Comparison of ENCODE assay signal across 8 cellular contexts in genomic region chr12:54033106-54033979, GRCh38. TPM values are rescaled to one million over a fixed set of nuclear protein-coding genes. Genes with fewer than 3 reads are reported as not detected.
DNase-seq lines count a peak whose midpoint lies in the region; ATAC-seq lines count a peak whose summit lies in the region.

No MANE protein-coding gene starts in this region.

- peaks cover 0 to 1% of the 10 kb centered on the region in 2 donors for H3K36me3 Mint-ChIP-seq in stimulated activated naive B cell treated with anti-CD40 and anti-IgM and Interleukin-4, amounts not matched to agents 10 μg/mL and 1 μg/mL and 100 μg/mL, for 72 hours

- peak in 1 of 2 donors; percentile 22 for ATAC-seq in stimulated activated naive B cell treated with anti-CD40 and anti-IgM and Interleukin-4, amounts not matched to agents 10 μg/mL and 1 μg/mL and 100 μg/mL, for 72 hours (replicated peaks)

- peaks cover 82 to 92% of the 10 kb centered on the region in 2 donors for H3K27me3 Mint-ChIP-seq in stimulated activated naive B cell treated with anti-CD40 and anti-IgM and Interleukin-4, amounts not matched to agents 10 μg/mL and 1 μg/mL and 100 μg/mL, for 72 hours

- H3K4me1 Mint-ChIP-seq in stimulated activated naive B cell treated with anti-CD40 and anti-IgM and Interleukin-4, amounts not matched to agents 10 μg/mL and 1 μg/mL and 100 μg/mL, for 72 hours: peaks cover 30 to 33% of the 10 kb centered on the region in 2 donors

- H3K27ac Mint-ChIP-seq in stimulated activated naive B cell treated with anti-CD40 and anti-IgM and Interleukin-4, amounts not matched to agents 10 μg/mL and 1 μg/mL and 100 μg/mL, for 72 hours: peak overlapping the region; percentile 87

- DNase-seq in NCI-H524 (lab: John Stamatoyannopoulos, UW) (peak; percentile 51 to 56), NCI-H524 treated with DMSO at 0.1 percent for 48 hours (lab: John Stamatoyannopoulos, UW) (no peak), RPMI7951 (ENCODE audit: low read depth) (peak; percentile 64), glomerular visceral epithelial cell (ENCODE audit: extremely low spot score) (peak; percentile 26), hippocampal formation (lab: John Stamatoyannopoulos, UW) (no peak), kidney glomerular epithelial cell (lab: John Stamatoyannopoulos, UW) (no peak)
- DNase-seq in stimulated activated naive B cell treated with anti-CD40 and anti-IgM and Interleukin-4, amounts not matched to agents 10 μg/mL and 1 μg/mL and 100 μg/mL, for 72 hours: no peak
- no peak for DNase-seq in stimulated activated CD4-positive, alpha-beta T cell treated with anti-CD3 and anti-CD28 coated beads, Interleukin-4, amount 100 ng/mL, for 4 hours

- peak overlapping the region; percentile 76 to 77 for H3K4me3 Mint-ChIP-seq in stimulated activated naive B cell treated with anti-CD40 and anti-IgM and Interleukin-4, amounts not matched to agents 10 μg/mL and 1 μg/mL and 100 μg/mL, for 72 hours

- no peaks in the 10 kb centered on the region for H3K9me3 Mint-ChIP-seq in stimulated activated naive B cell treated with anti-CD40 and anti-IgM and Interleukin-4, amounts not matched to agents 10 μg/mL and 1 μg/mL and 100 μg/mL, for 72 hours

RNA-seq across cellular contexts. Expression of gene HOXC5, which starts 0.5 kb away (rescaled TPM):
- total RNA-seq in RPMI7951 (2014; rRNA removed; shearing (Covaris generic)): 0.78 and 2.0 TPM in 2 replicates

RNA-seq across cellular contexts. Expression of gene HOXC6, which starts 5.1 kb away (rescaled TPM):
- 0.84 and 1.5 TPM in 2 replicates for total RNA-seq in RPMI7951 (2014; rRNA removed; shearing (Covaris generic))

RNA-seq across cellular contexts. Expression of gene HOXC4, which starts 20.3 kb away (rescaled TPM):
- total RNA-seq in RPMI7951 (2014; rRNA removed; shearing (Covaris generic)): 2.5 and 4.7 TPM in 2 replicates

RNA-seq across cellular contexts. Expression of gene HOXC8, which starts 24.6 kb away (rescaled TPM):
- 0.88 and 1.8 TPM in 2 replicates for total RNA-seq in RPMI7951 (2014; rRNA removed; shearing (Covaris generic))

RNA-seq across cellular contexts. Expression of gene HOXC9, which starts 33.4 kb away (rescaled TPM):
- total RNA-seq in RPMI7951 (2014; rRNA removed; shearing (Covaris generic)): 4.3 and 5.9 TPM in 2 replicates

Comparison
In these comparisons a context has a peak if more than half of its experiments do, and no peak if none do; other contexts are left out.
1. DNase-seq: peak in NCI-H524 (2 of 2), RPMI7951 (single experiment) and glomerular visceral epithelial cell (single experiment); none in NCI-H524 treated with DMSO at 0.1 percent for 48 hours (single experiment), stimulated activated naive B cell treated with anti-CD40 and anti-IgM and Interleukin-4, amounts not matched to agents 10 μg/mL and 1 μg/mL and 100 μg/mL, for 72 hours (single experiment), hippocampal formation (0 of 2), kidney glomerular epithelial cell (single experiment) and stimulated activated CD4-positive, alpha-beta T cell treated with anti-CD3 and anti-CD28 coated beads, Interleukin-4, amount 100 ng/mL, for 4 hours (0 of 2).